9 cellular contexts compared by ENCODE assay signal in genomic region chr19:919157-920050, GRCh38. TPM values are rescaled to one million over a fixed set of nuclear protein-coding genes. Genes with fewer than 3 reads are reported as not detected.
DNase-seq lines count a peak whose midpoint lies in the region; ATAC-seq, FAIRE-seq and TF ChIP-seq lines count a peak whose summit lies in the region.
"Had no signal": no experiment of that assay in that cellular context is flagged by ENCODE, and none has a peak within 500 bp of the region (broad histone marks: within the 10 kb centered on the region; RNA-seq: fewer than 3 reads in every experiment).

No MANE protein-coding gene starts in this region.

- DNase-seq in HepG2 (ENCODE audit: low spot score) (no peak), right lobe of liver (no peak), WTC11 (ENCODE audit: low spot score) (peak; percentile 59), hepatocyte (ENCODE audit: low spot score) (peak; percentile 61), vagina (ENCODE audit: extremely low spot score in 2 of 2) (no peak), globus pallidus (ENCODE audit: low spot score) (no peak), kidney (no peak)

- POLR2A ChIA-PET in HepG2 (lab: Yijun Ruan, JAX) (interaction anchor here (0.6 kb wide), 1 partner anchor 132 kb away, joined by 5 read pairs; no protein-coding TSS in a partner anchor), WTC11 (lab: Charles Lee) (interaction anchor here (0.6 to 1.3 kb wide), 2 partner anchors 77 to 147 kb away, joined by 3 to 4 read pairs; no protein-coding TSS in a partner anchor)

- H2AFZ ChIP-seq in HepG2 (ENCODE audit: low read length) (no peak overlapping the region), hepatocyte (no peak overlapping the region)

- TF ChIP-seq CTCF in HepG2 (CRISPR knock-in tag; IDR thresholded peaks at IDR 0.05) (no peak), right lobe of liver (IDR thresholded peaks at IDR 0.05) (no peak), WTC11 (IDR thresholded peaks at IDR 0.05) (no peak), hepatocyte (IDR thresholded peaks at IDR 0.05; ENCODE audit: poor library complexity) (no peak), vagina (IDR thresholded peaks at IDR 0.05) (no peak), kidney (IDR thresholded peaks at IDR 0.05; ENCODE audit: borderline replicate concordance, extremely low read depth, insufficient read depth) (no peak)

- no peaks in the 10 kb centered on the region; a peak in 1 of 5 replicates for H3K36me3 ChIP-seq in HepG2 (replicated peaks in 1 of 2; ENCODE audit: control insufficient read depth in 1 of 2, insufficient read depth in 2 of 2, low read length in 2 of 2)
- no peaks in the 10 kb centered on the region for H3K36me3 ChIP-seq in right lobe of liver
- no peaks in the 10 kb centered on the region for H3K36me3 ChIP-seq in hepatocyte (replicated peaks; ENCODE audit: insufficient read depth, low read depth)
- H3K36me3 ChIP-seq in vagina = no peaks in the 10 kb centered on the region
- H3K36me3 ChIP-seq in kidney (ENCODE audit: control insufficient read depth in 1 of 2, insufficient read depth in 2 of 2, low read length in 2 of 2) = no peaks in the 10 kb centered on the region

- H3K9me2 ChIP-seq in hepatocyte (replicated peaks; ENCODE audit: insufficient read depth) = no peaks in the 10 kb centered on the region

- H3K4me3 ChIP-seq in HepG2 (replicated peaks in 1 of 3; ENCODE audit: insufficient read depth in 1 of 3, low read depth in 2 of 3, low read length in 3 of 3) (no peak overlapping the region), right lobe of liver (peak overlapping the region in 1 of 3 donors; percentile 3), hepatocyte (no peak overlapping the region), vagina (peak overlapping the region; percentile 21 to 35), kidney (ENCODE audit: low read length in 2 of 2) (no peak overlapping the region)

- WGBS in HepG2 (ENCODE audit: low lambda C conversion rate) = 97% methylated on average over 45 of the region's 70 CpGs
- 9% methylated on average over 24 of the region's 70 CpGs for WGBS in right lobe of liver (ENCODE audit: insufficient coverage, low coverage, low lambda C conversion rate, missing lambda C conversion rate)
- WGBS in hepatocyte (ENCODE audit: low lambda C conversion rate, missing lambda C conversion rate) = 6% methylated on average over 64 of the region's 70 CpGs

- BruUV-seq in HepG2 (replicated peaks; lab: Mats Ljungman, UMichigan) = no TSS peak

- no peaks in the 10 kb centered on the region for H3K9me3 Mint-ChIP-seq in WTC11

- CTCF ChIA-PET in HepG2 (lab: Yijun Ruan, JAX; ENCODE audit: low intra/inter-chr PET ratio, low total read pairs) (no interaction called here), WTC11 (lab: Charles Lee) (interaction anchor here (0.7 to 2.8 kb wide), 15 partner anchors 17 to 259 kb away, joined by 3 to 18 read pairs (median 4); partner anchors contain the start of genes CFD, MED16, RNU6-9 and WDR18)

- H3K4me3 Mint-ChIP-seq in WTC11 = peak overlapping the region; percentile 48

- ATAC-seq in HepG2 (no peak), right lobe of liver (no peak), WTC11 (peak; percentile 10; the same call in 1 of the 2 replicates), GM21619 (IDR thresholded peaks at IDR 0.05; ENCODE audit: unreplicated experiment) (no peak)

- no peak overlapping the region for H3K4me2 ChIP-seq in HepG2 (ENCODE audit: low read depth, low read length)
- H3K4me2 ChIP-seq in hepatocyte = peak overlapping the region; percentile 94

- H3K4me1 Mint-ChIP-seq in WTC11 = peaks cover 12% of the 10 kb centered on the region

- H3K27ac Mint-ChIP-seq in WTC11 = no peak overlapping the region

- in situ Hi-C loops in HepG2 (cut with HindIII; ENCODE audit: extremely low pct_ligation_motif_present, low pct_unique_long_range_greater_than_20kb) = loop anchor here (5.0 kb wide), 3 partner anchors 57 to 147 kb away; partner anchors contain the start of gene WDR18

- H3K9me3 ChIP-seq in HepG2 (ENCODE audit: low read length) (no peaks in the 10 kb centered on the region), right lobe of liver (no peaks in the 10 kb centered on the region), hepatocyte (ENCODE audit: low read depth) (no peaks in the 10 kb centered on the region), vagina (no peaks in the 10 kb centered on the region), kidney (ENCODE audit: control insufficient read depth in 1 of 2, low read length in 2 of 2) (no peaks in the 10 kb centered on the region)

- H3K27me3 Mint-ChIP-seq in WTC11 (ENCODE audit: low read depth) = peaks cover 67% of the 10 kb centered on the region

- H3K79me2 ChIP-seq in HepG2 (ENCODE audit: insufficient read depth, low read length) = peaks cover 3% of the 10 kb centered on the region
- peaks cover 8% of the 10 kb centered on the region for H3K79me2 ChIP-seq in hepatocyte

- FAIRE-seq in HepG2 (lab: Jason Lieb, UNC) (no peak), kidney (lab: Jason Lieb, UNC) (no peak)

- intact Hi-C loops in HepG2 (cut with micrococcal nuclease; ENCODE audit: unreplicated experiment) = loop anchor here (5.0 to 10.0 kb wide), 2 partner anchors 152 to 255 kb away; partner anchors contain the start of gene RNF126
- intact Hi-C loops in right lobe of liver (cut with DNase I) = loop anchor here (5.0 kb wide), 4 partner anchors 52 to 152 kb away; partner anchors contain the start of gene WDR18 (in 2 of the 2)
- intact Hi-C loops in vagina (cut with DNase I) = loop anchor here (5.0 to 10.0 kb wide), 3 partner anchors 62 to 325 kb away; partner anchors contain the start of genes ATP5F1D, CFD and MIDN
- intact Hi-C loops in kidney (cut with DNase I) = no loop called here

- no peak overlapping the region for H3K27ac ChIP-seq in HepG2 (ENCODE audit: extremely low read length, insufficient read depth, low read length)
- no peak overlapping the region for H3K27ac ChIP-seq in right lobe of liver
- no peak overlapping the region for H3K27ac ChIP-seq in hepatocyte
- no peak overlapping the region for H3K27ac ChIP-seq in vagina
- no peak overlapping the region for H3K27ac ChIP-seq in kidney (ENCODE audit: low read depth in 2 of 2, low read length in 2 of 2)

- H3K27me3 ChIP-seq in HepG2 (ENCODE audit: control insufficient read depth in 1 of 2, insufficient read depth in 2 of 2, low read length in 2 of 2) = no peaks in the 10 kb centered on the region
- peaks cover 10 to 41% of the 10 kb centered on the region in 2 donors for H3K27me3 ChIP-seq in right lobe of liver
- H3K27me3 ChIP-seq in hepatocyte = peaks cover 34% of the 10 kb centered on the region
- H3K27me3 ChIP-seq in vagina = peaks cover 25% of the 10 kb centered on the region

- H4K20me1 ChIP-seq in HepG2 (ENCODE audit: insufficient read depth, low read length) (no peaks in the 10 kb centered on the region), hepatocyte (ENCODE audit: insufficient read depth, poor library complexity, severe bottlenecking) (no peaks in the 10 kb centered on the region)

- TF ChIP-seq RAD21 in HepG2 (CRISPR knock-in tag; IDR thresholded peaks at IDR 0.05) = no peak

- no peaks in the 10 kb centered on the region for H3K36me3 Mint-ChIP-seq in WTC11

- TF ChIP-seq EP300 in HepG2 (IDR thresholded peaks at IDR 0.05; ENCODE audit: low read depth in 2 of 2, low read length in 2 of 2) (no peak), HepG2 (CRISPR knock-in tag; IDR thresholded peaks at IDR 0.05; ENCODE audit: borderline replicate concordance) (no peak)

- peaks cover 29% of the 10 kb centered on the region for H3K4me1 ChIP-seq in HepG2 (ENCODE audit: insufficient read depth, low read length)
- peaks cover 0 to 21% (median 0%) of the 10 kb centered on the region in 4 donors for H3K4me1 ChIP-seq in right lobe of liver
- H3K4me1 ChIP-seq in hepatocyte (ENCODE audit: insufficient read depth) = peaks cover 32% of the 10 kb centered on the region
- H3K4me1 ChIP-seq in vagina = peaks cover 37% of the 10 kb centered on the region
- H3K4me1 ChIP-seq in kidney (ENCODE audit: control insufficient read depth in 1 of 2, insufficient read depth in 1 of 2, low read depth in 1 of 2, low read length in 2 of 2) = peaks cover 0 to 11% of the 10 kb centered on the region in 2 donors

- TF ChIP-seq POLR2A in HepG2 (IDR thresholded peaks at IDR 0.05; ENCODE audit: insufficient read depth in 1 of 2, low read depth in 2 of 2, low read length in 2 of 2) (no peak), right lobe of liver (IDR thresholded peaks at IDR 0.05) (no peak), vagina (IDR thresholded peaks at IDR 0.05) (no peak)

- no peak overlapping the region for H3K9ac ChIP-seq in HepG2 (ENCODE audit: insufficient read depth, low read depth, low read length)
- no peak overlapping the region for H3K9ac ChIP-seq in kidney (ENCODE audit: low read length in 2 of 2)

RNA-seq across cellular contexts. Expression of gene KISS1R, which starts 2.3 kb away (rescaled TPM):
- 3.9 and 10.2 TPM in 2 replicates for total RNA-seq in HepG2 (2016; rRNA removed; fragmentation: Illumina TruSeq; extraction: Trizol)
- 4.7 and 5.1 TPM in 2 replicates for total RNA-seq in HepG2 (2016; cell fraction: cytosol; rRNA removed; fragmentation: Illumina TruSeq; extraction: Trizol; ENCODE audit: low read depth)
- total RNA-seq in HepG2 (2016; cell fraction: insoluble cytoplasmic fraction; rRNA removed; fragmentation: Illumina TruSeq; extraction: Trizol) = 3.2 and 9.6 TPM in 2 replicates
- total RNA-seq in HepG2 (2016; cell fraction: membrane; rRNA removed; fragmentation: Illumina TruSeq; extraction: Trizol) = 7.1 and 8.6 TPM in 2 replicates
- total RNA-seq in HepG2 (2016; cell fraction: nucleus; rRNA removed; fragmentation: Illumina TruSeq; extraction: Trizol) = 8.2 and 8.4 TPM in 2 replicates
- polyA plus RNA-seq in HepG2 (2011; rRNA removed) = 1.1 and 1.5 TPM in 2 replicates
- 1.6 and 3.0 TPM in 2 replicates for polyA plus RNA-seq in HepG2 (2011; cell fraction: cytosol; rRNA removed)
- polyA plus RNA-seq in HepG2 (2011; cell fraction: nucleus; rRNA removed) = 10.4 and 11.9 TPM in 2 replicates
- 2.8 and 4.0 TPM in 2 replicates for polyA plus RNA-seq in HepG2 (2012)
- polyA plus RNA-seq in HepG2 (2016; cell fraction: cytosol; fragmentation: Illumina TruSeq; extraction: Trizol; ENCODE audit: low read depth) = 3.6 and 4.4 TPM in 2 replicates
- polyA plus RNA-seq in HepG2 (2016; cell fraction: insoluble cytoplasmic fraction; fragmentation: Illumina TruSeq; extraction: Trizol; ENCODE audit: low read depth) = 4.2 and 5.9 TPM in 2 replicates
- polyA plus RNA-seq in HepG2 (2016; cell fraction: membrane; fragmentation: Illumina TruSeq; extraction: Trizol; ENCODE audit: low read depth) = 4.5 and 6.0 TPM in 2 replicates
- 15.3 and 19.1 TPM in 2 replicates for polyA plus RNA-seq in HepG2 (2016; cell fraction: nucleus; fragmentation: Illumina TruSeq; extraction: Trizol; ENCODE audit: insufficient read depth, low read depth)
- 5.9 TPM in 1 of 2 replicates, not detected in the other for polyA minus RNA-seq in HepG2 (2011; rRNA and poly(A)+ RNA removed; ENCODE audit: low replicate concordance)
- 2.4 and 3.7 TPM in 2 replicates for polyA minus RNA-seq in HepG2 (2011; cell fraction: cytosol; rRNA and poly(A)+ RNA removed)
- 0.50 and 0.77 TPM in 2 replicates for polyA minus RNA-seq in HepG2 (2011; cell fraction: nucleus; rRNA and poly(A)+ RNA removed)
- total RNA-seq in right lobe of liver = under 1 TPM in 1 of 6 experiments, not detected in 5; 0.47 TPM
- 2.9 to 4.4 TPM (median 3.6 TPM) in 3 replicates for total RNA-seq in WTC11 (2021)
- 1.3 and 1.4 TPM in 2 replicates for total RNA-seq in hepatocyte
- 2.1 and 4.2 TPM in 2 replicates for polyA plus RNA-seq in hepatocyte
- not detected for total RNA-seq in vagina
- 0.69 TPM for total RNA-seq in kidney
- polyA plus RNA-seq in kidney (ENCODE audit: insufficient read depth, low read depth, low replicate concordance) = not detected
- total RNA-seq: renal cortical epithelial cell had no signal

RNA-seq across cellular contexts. Expression of gene R3HDM4, which starts 6.4 kb away (rescaled TPM):
- total RNA-seq in HepG2 (2016; rRNA removed; fragmentation: Illumina TruSeq; extraction: Trizol) (21.8 and 26.2 TPM in 2 replicates), right lobe of liver (10 to 100 TPM; 14.5 to 28.2 (median 20.5) TPM), WTC11 (2021) (85.5 to 99.5 TPM (median 88.3 TPM) in 3 replicates), hepatocyte (42.2 and 44.1 TPM in 2 replicates), vagina (41.3 TPM), kidney (71.4 TPM)
- total RNA-seq in HepG2 (2016; cell fraction: cytosol; rRNA removed; fragmentation: Illumina TruSeq; extraction: Trizol; ENCODE audit: low read depth) = 17.5 and 31.0 TPM in 2 replicates
- total RNA-seq in HepG2 (2016; cell fraction: insoluble cytoplasmic fraction; rRNA removed; fragmentation: Illumina TruSeq; extraction: Trizol) = 22.0 and 24.7 TPM in 2 replicates
- total RNA-seq in HepG2 (2016; cell fraction: membrane; rRNA removed; fragmentation: Illumina TruSeq; extraction: Trizol) = 29.7 and 34.2 TPM in 2 replicates
- total RNA-seq in HepG2 (2016; cell fraction: nucleus; rRNA removed; fragmentation: Illumina TruSeq; extraction: Trizol) = 16.4 and 18.7 TPM in 2 replicates
- polyA plus RNA-seq in HepG2 (2011; rRNA removed) (26.9 and 40.4 TPM in 2 replicates), hepatocyte (86.6 and 88.2 TPM in 2 replicates), kidney (ENCODE audit: insufficient read depth, low read depth, low replicate concordance) (47.4 TPM)
- 30.7 and 39.0 TPM in 2 replicates for polyA plus RNA-seq in HepG2 (2011; cell fraction: cytosol; rRNA removed)
- 57.8 and 68.0 TPM in 2 replicates for polyA plus RNA-seq in HepG2 (2011; cell fraction: nucleus; rRNA removed)
- 22.6 and 31.3 TPM in 2 replicates for polyA plus RNA-seq in HepG2 (2012)
- 24.5 and 25.3 TPM in 2 replicates for polyA plus RNA-seq in HepG2 (2016; cell fraction: cytosol; fragmentation: Illumina TruSeq; extraction: Trizol; ENCODE audit: low read depth)
- polyA plus RNA-seq in HepG2 (2016; cell fraction: insoluble cytoplasmic fraction; fragmentation: Illumina TruSeq; extraction: Trizol; ENCODE audit: low read depth) = 39.3 and 43.4 TPM in 2 replicates
- 44.4 and 45.0 TPM in 2 replicates for polyA plus RNA-seq in HepG2 (2016; cell fraction: membrane; fragmentation: Illumina TruSeq; extraction: Trizol; ENCODE audit: low read depth)
- polyA plus RNA-seq in HepG2 (2016; cell fraction: nucleus; fragmentation: Illumina TruSeq; extraction: Trizol; ENCODE audit: insufficient read depth, low read depth) = 58.7 and 76.5 TPM in 2 replicates
- polyA minus RNA-seq in HepG2 (2011; rRNA and poly(A)+ RNA removed; ENCODE audit: low replicate concordance) = 15.6 and 40.4 TPM in 2 replicates
- 11.7 and 15.6 TPM in 2 replicates for polyA minus RNA-seq in HepG2 (2011; cell fraction: cytosol; rRNA and poly(A)+ RNA removed)
- polyA minus RNA-seq in HepG2 (2011; cell fraction: nucleus; rRNA and poly(A)+ RNA removed) = 8.1 and 9.8 TPM in 2 replicates

RNA-seq across cellular contexts. Expression of gene ARID3A, which starts 6.4 kb away (rescaled TPM):
- 53.8 and 71.3 TPM in 2 replicates for total RNA-seq in HepG2 (2016; rRNA removed; fragmentation: Illumina TruSeq; extraction: Trizol)
- 26.5 and 31.5 TPM in 2 replicates for total RNA-seq in HepG2 (2016; cell fraction: cytosol; rRNA removed; fragmentation: Illumina TruSeq; extraction: Trizol; ENCODE audit: low read depth)
- 41.5 and 68.9 TPM in 2 replicates for total RNA-seq in HepG2 (2016; cell fraction: insoluble cytoplasmic fraction; rRNA removed; fragmentation: Illumina TruSeq; extraction: Trizol)
- 56.8 and 62.2 TPM in 2 replicates for total RNA-seq in HepG2 (2016; cell fraction: membrane; rRNA removed; fragmentation: Illumina TruSeq; extraction: Trizol)
- total RNA-seq in HepG2 (2016; cell fraction: nucleus; rRNA removed; fragmentation: Illumina TruSeq; extraction: Trizol) = 35.6 and 47.1 TPM in 2 replicates
- 77.9 and 102 TPM in 2 replicates for polyA plus RNA-seq in HepG2 (2011; rRNA removed)
- polyA plus RNA-seq in HepG2 (2011; cell fraction: cytosol; rRNA removed) = 44.7 and 68.0 TPM in 2 replicates
- polyA plus RNA-seq in HepG2 (2011; cell fraction: nucleus; rRNA removed) = 150 and 160 TPM in 2 replicates
- 78.6 and 99.3 TPM in 2 replicates for polyA plus RNA-seq in HepG2 (2012)
- polyA plus RNA-seq in HepG2 (2016; cell fraction: cytosol; fragmentation: Illumina TruSeq; extraction: Trizol; ENCODE audit: low read depth) = 31.0 and 31.3 TPM in 2 replicates
- 58.1 and 70.4 TPM in 2 replicates for polyA plus RNA-seq in HepG2 (2016; cell fraction: insoluble cytoplasmic fraction; fragmentation: Illumina TruSeq; extraction: Trizol; ENCODE audit: low read depth)
- 47.1 and 58.2 TPM in 2 replicates for polyA plus RNA-seq in HepG2 (2016; cell fraction: membrane; fragmentation: Illumina TruSeq; extraction: Trizol; ENCODE audit: low read depth)
- polyA plus RNA-seq in HepG2 (2016; cell fraction: nucleus; fragmentation: Illumina TruSeq; extraction: Trizol; ENCODE audit: insufficient read depth, low read depth) = 76.0 and 89.6 TPM in 2 replicates
- polyA minus RNA-seq in HepG2 (2011; rRNA and poly(A)+ RNA removed; ENCODE audit: low replicate concordance) = 15.5 and 299 TPM in 2 replicates
- 163 and 199 TPM in 2 replicates for polyA minus RNA-seq in HepG2 (2011; cell fraction: cytosol; rRNA and poly(A)+ RNA removed)
- polyA minus RNA-seq in HepG2 (2011; cell fraction: nucleus; rRNA and poly(A)+ RNA removed) = 48.5 and 77.1 TPM in 2 replicates
- 1 to 10 TPM in 5 of 6 experiments, under 1 TPM in 1; 0.74 to 5.3 (median 1.9) TPM for total RNA-seq in right lobe of liver
- total RNA-seq in WTC11 (2021) = 102 to 116 TPM (median 113 TPM) in 3 replicates
- 95.9 and 122 TPM in 2 replicates for total RNA-seq in hepatocyte
- polyA plus RNA-seq in hepatocyte = 180 and 203 TPM in 2 replicates
- 10.3 TPM for total RNA-seq in vagina
- total RNA-seq in kidney = 16.9 TPM
- 5.6 TPM for polyA plus RNA-seq in kidney (ENCODE audit: insufficient read depth, low read depth, low replicate concordance)

RNA-seq across cellular contexts. Expression of gene RNU6-9, which starts 26.1 kb away (rescaled TPM):
- total RNA-seq in HepG2 (2016; rRNA removed; fragmentation: Illumina TruSeq; extraction: Trizol) = under 0.01 TPM in 1 of 2 replicates, not detected in the other
- under 0.01 TPM in 2 replicates for total RNA-seq in HepG2 (2016; cell fraction: cytosol; rRNA removed; fragmentation: Illumina TruSeq; extraction: Trizol; ENCODE audit: low read depth)
- total RNA-seq in HepG2 (2016; cell fraction: insoluble cytoplasmic fraction; rRNA removed; fragmentation: Illumina TruSeq; extraction: Trizol) = under 0.01 TPM in 1 of 2 replicates, not detected in the other
- total RNA-seq in HepG2 (2016; cell fraction: membrane; rRNA removed; fragmentation: Illumina TruSeq; extraction: Trizol) = under 0.01 TPM in 1 of 2 replicates, not detected in the other
- not detected in 2 replicates for total RNA-seq in HepG2 (2016; cell fraction: nucleus; rRNA removed; fragmentation: Illumina TruSeq; extraction: Trizol)
- not detected in 2 replicates for polyA plus RNA-seq in HepG2 (2011; rRNA removed)
- polyA plus RNA-seq in HepG2 (2011; cell fraction: cytosol; rRNA removed) = not detected in 2 replicates
- polyA plus RNA-seq in HepG2 (2011; cell fraction: nucleus; rRNA removed) = not detected in 2 replicates
- polyA plus RNA-seq in HepG2 (2012) = not detected in 2 replicates
- polyA plus RNA-seq in HepG2 (2016; cell fraction: cytosol; fragmentation: Illumina TruSeq; extraction: Trizol; ENCODE audit: low read depth) = not detected in 2 replicates
- not detected in 2 replicates for polyA plus RNA-seq in HepG2 (2016; cell fraction: insoluble cytoplasmic fraction; fragmentation: Illumina TruSeq; extraction: Trizol; ENCODE audit: low read depth)
- not detected in 2 replicates for polyA plus RNA-seq in HepG2 (2016; cell fraction: membrane; fragmentation: Illumina TruSeq; extraction: Trizol; ENCODE audit: low read depth)
- polyA plus RNA-seq in HepG2 (2016; cell fraction: nucleus; fragmentation: Illumina TruSeq; extraction: Trizol; ENCODE audit: insufficient read depth, low read depth) = not detected in 2 replicates
- under 0.01 TPM in 1 of 2 replicates, not detected in the other for polyA minus RNA-seq in HepG2 (2011; rRNA and poly(A)+ RNA removed; ENCODE audit: low replicate concordance)
- polyA minus RNA-seq in HepG2 (2011; cell fraction: cytosol; rRNA and poly(A)+ RNA removed) = under 0.01 TPM in 1 of 2 replicates, not detected in the other
- polyA minus RNA-seq in HepG2 (2011; cell fraction: nucleus; rRNA and poly(A)+ RNA removed) = not detected in 2 replicates
- total RNA-seq in right lobe of liver = not detected
- total RNA-seq in WTC11 (2021) = not detected in 3 replicates
- total RNA-seq in hepatocyte = not detected in 2 replicates
- not detected in 2 replicates for polyA plus RNA-seq in hepatocyte
- total RNA-seq in vagina = not detected
- total RNA-seq in kidney = not detected
- polyA plus RNA-seq in kidney (ENCODE audit: insufficient read depth, low read depth, low replicate concordance) = not detected
- total RNA-seq: renal cortical epithelial cell had no signal

RNA-seq across cellular contexts. Expression of gene MED16, which starts 26.4 kb away (rescaled TPM):
- total RNA-seq in HepG2 (2016; rRNA removed; fragmentation: Illumina TruSeq; extraction: Trizol) (14.8 and 18.4 TPM in 2 replicates), right lobe of liver (10 to 100 TPM; 32.0 to 35.7 (median 33.3) TPM), WTC11 (2021) (66.9 to 88.8 TPM (median 84.5 TPM) in 3 replicates), hepatocyte (24.4 and 32.1 TPM in 2 replicates), vagina (46.9 TPM), kidney (56.5 TPM)
- 6.4 and 6.7 TPM in 2 replicates for total RNA-seq in HepG2 (2016; cell fraction: cytosol; rRNA removed; fragmentation: Illumina TruSeq; extraction: Trizol; ENCODE audit: low read depth)
- 14.0 and 16.4 TPM in 2 replicates for total RNA-seq in HepG2 (2016; cell fraction: insoluble cytoplasmic fraction; rRNA removed; fragmentation: Illumina TruSeq; extraction: Trizol)
- 12.3 and 14.3 TPM in 2 replicates for total RNA-seq in HepG2 (2016; cell fraction: membrane; rRNA removed; fragmentation: Illumina TruSeq; extraction: Trizol)
- 11.3 and 13.2 TPM in 2 replicates for total RNA-seq in HepG2 (2016; cell fraction: nucleus; rRNA removed; fragmentation: Illumina TruSeq; extraction: Trizol)
- polyA plus RNA-seq in HepG2 (2011; rRNA removed) (13.3 and 16.9 TPM in 2 replicates), hepatocyte (80.9 and 111 TPM in 2 replicates), kidney (ENCODE audit: insufficient read depth, low read depth, low replicate concordance) (72.1 TPM)
- 17.9 and 30.0 TPM in 2 replicates for polyA plus RNA-seq in HepG2 (2011; cell fraction: cytosol; rRNA removed)
- polyA plus RNA-seq in HepG2 (2011; cell fraction: nucleus; rRNA removed) = 45.6 and 56.5 TPM in 2 replicates
- polyA plus RNA-seq in HepG2 (2012) = 19.2 and 24.7 TPM in 2 replicates
- polyA plus RNA-seq in HepG2 (2016; cell fraction: cytosol; fragmentation: Illumina TruSeq; extraction: Trizol; ENCODE audit: low read depth) = 7.2 and 8.1 TPM in 2 replicates
- 21.8 and 29.1 TPM in 2 replicates for polyA plus RNA-seq in HepG2 (2016; cell fraction: insoluble cytoplasmic fraction; fragmentation: Illumina TruSeq; extraction: Trizol; ENCODE audit: low read depth)
- 15.5 and 16.0 TPM in 2 replicates for polyA plus RNA-seq in HepG2 (2016; cell fraction: membrane; fragmentation: Illumina TruSeq; extraction: Trizol; ENCODE audit: low read depth)
- 24.9 and 32.1 TPM in 2 replicates for polyA plus RNA-seq in HepG2 (2016; cell fraction: nucleus; fragmentation: Illumina TruSeq; extraction: Trizol; ENCODE audit: insufficient read depth, low read depth)
- 17.7 and 77.2 TPM in 2 replicates for polyA minus RNA-seq in HepG2 (2011; rRNA and poly(A)+ RNA removed; ENCODE audit: low replicate concordance)
- polyA minus RNA-seq in HepG2 (2011; cell fraction: cytosol; rRNA and poly(A)+ RNA removed) = 45.1 and 51.0 TPM in 2 replicates
- 14.5 and 15.0 TPM in 2 replicates for polyA minus RNA-seq in HepG2 (2011; cell fraction: nucleus; rRNA and poly(A)+ RNA removed)

Comparison
In these comparisons a context has a peak if more than half of its experiments do, and no peak if none do; other contexts are left out.
1. DNase-seq: peak in WTC11 (single experiment) and hepatocyte (single experiment); none in HepG2 (single experiment), right lobe of liver (0 of 3), vagina (0 of 2), globus pallidus (single experiment) and kidney (single experiment).
2. H3K4me3 ChIP-seq: peak in vagina (2 of 2); none in HepG2 (0 of 3), hepatocyte (single experiment) and kidney (0 of 2).
3. Of the 50 proteins assayed by ChIP-seq in both HepG2 and WTC11: peak only in HepG2: none; only in WTC11: CBFB, FOXK1, FOXP4, IRF2, MAX, NFE2L1 and 6 more; in both: none; in neither: 38.